ENCODE assay signal across 1 cellular context in the genomic region with DNA sequence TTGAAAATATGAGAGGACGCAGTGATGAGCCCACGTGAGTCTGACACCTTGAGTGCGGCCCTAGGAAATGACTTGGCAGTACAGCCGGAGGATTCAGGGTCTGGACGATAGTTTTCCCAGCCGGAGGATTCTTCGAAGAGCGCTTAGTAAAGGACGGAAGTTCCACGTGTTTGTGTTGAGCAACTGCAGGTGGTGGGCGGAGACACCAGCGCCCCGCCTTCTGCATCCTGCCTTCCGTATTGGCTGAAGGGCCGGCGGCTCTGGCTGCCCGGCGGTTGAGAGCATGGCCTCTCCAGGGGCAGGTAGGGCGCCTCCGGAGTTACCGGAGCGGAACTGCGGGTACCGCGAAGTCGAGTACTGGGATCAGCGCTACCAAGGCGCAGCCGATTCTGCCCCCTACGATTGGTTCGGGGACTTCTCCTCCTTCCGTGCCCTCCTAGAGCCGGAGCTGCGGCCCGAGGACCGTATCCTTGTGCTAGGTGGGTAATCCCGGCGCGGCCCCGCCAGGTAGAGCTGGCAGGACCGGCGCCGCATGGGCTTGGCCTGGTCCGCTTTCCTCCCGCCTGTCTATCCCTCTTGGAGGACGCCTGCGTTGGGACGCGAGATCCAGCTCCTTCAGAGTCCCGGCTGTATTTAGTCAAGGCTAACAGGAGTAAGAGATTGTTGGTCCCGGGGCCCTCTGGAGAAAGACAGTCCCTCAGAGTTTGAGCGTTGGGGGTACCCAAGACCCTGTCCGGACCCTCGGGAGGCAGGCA.
TF ChIP-seq lines count a peak whose summit lies in the region.

A gene (plus strand): TSS at position 261 of the 755 bp plus-strand sequence. CDS start 23 bp downstream, at position 284.

TF ChIP-seq in HepG2, 621 proteins besides CTCF, POLR2A, EP300 and RAD21 (continued from another document and continues in another):
- TF ChIP-seq, protein P1, sequence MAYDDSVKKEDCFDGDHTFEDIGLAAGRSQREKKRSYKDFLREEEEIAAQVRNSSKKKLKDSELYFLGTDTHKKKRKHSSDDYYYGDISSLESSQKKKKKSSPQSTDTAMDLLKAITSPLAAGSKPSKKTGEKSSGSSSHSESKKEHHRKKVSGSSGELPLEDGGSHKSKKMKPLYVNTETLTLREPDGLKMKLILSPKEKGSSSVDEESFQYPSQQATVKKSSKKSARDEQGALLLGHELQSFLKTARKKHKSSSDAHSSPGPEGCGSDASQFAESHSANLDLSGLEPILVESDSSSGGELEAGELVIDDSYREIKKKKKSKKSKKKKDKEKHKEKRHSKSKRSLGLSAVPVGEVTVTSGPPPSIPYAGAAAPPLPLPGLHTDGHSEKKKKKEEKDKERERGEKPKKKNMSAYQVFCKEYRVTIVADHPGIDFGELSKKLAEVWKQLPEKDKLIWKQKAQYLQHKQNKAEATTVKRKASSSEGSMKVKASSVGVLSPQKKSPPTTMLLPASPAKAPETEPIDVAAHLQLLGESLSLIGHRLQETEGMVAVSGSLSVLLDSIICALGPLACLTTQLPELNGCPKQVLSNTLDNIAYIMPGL (CRISPR knock-in tag; IDR thresholded peaks at IDR 0.05; ENCODE audit: borderline replicate concordance in 1 of 2, low read depth in 1 of 2): peak; percentile 91 to 94
- no peak for TF ChIP-seq KMT2B (CRISPR knock-in tag; IDR thresholded peaks at IDR 0.05)
- 0 out of 2 replicates have a peak, but pooled peaks have one; percentile 39 for TF ChIP-seq ZNF180 (CRISPR knock-in tag; IDR thresholded peaks at IDR 0.05; ENCODE audit: borderline replicate concordance, low read depth)
- no peak for TF ChIP-seq EED (CRISPR knock-in tag; IDR thresholded peaks at IDR 0.05)
- TF ChIP-seq, protein P2, sequence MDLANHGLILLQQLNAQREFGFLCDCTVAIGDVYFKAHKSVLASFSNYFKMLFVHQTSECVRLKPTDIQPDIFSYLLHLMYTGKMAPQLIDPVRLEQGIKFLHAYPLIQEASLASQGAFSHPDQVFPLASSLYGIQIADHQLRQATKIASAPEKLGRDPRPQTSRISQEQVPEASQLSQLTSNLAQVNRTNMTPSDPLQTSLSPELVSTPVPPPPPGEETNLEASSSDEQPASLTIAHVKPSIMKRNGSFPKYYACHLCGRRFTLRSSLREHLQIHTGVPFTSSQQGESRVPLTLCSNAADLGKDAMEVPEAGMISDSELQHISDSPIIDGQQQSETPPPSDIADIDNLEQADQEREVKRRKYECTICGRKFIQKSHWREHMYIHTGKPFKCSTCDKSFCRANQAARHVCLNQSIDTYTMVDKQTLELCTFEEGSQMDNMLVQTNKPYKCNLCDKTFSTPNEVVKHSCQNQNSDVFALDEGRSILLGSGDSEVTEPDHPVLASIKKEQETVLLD (CRISPR knock-in tag; IDR thresholded peaks at IDR 0.05; ENCODE audit: low read depth): peak; percentile 47; the same call in 1 of the 2 replicates
- TF ChIP-seq NCOA1 (CRISPR knock-in tag; IDR thresholded peaks at IDR 0.05): no peak
- TF ChIP-seq NFKBIZ (CRISPR knock-in tag; IDR thresholded peaks at IDR 0.05): no peak
- no peak for TF ChIP-seq SSRP1 (CRISPR knock-in tag; IDR thresholded peaks at IDR 0.05)
- TF ChIP-seq ZNF768 (CRISPR knock-in tag; IDR thresholded peaks at IDR 0.05): no peak
- TF ChIP-seq, protein P3, sequence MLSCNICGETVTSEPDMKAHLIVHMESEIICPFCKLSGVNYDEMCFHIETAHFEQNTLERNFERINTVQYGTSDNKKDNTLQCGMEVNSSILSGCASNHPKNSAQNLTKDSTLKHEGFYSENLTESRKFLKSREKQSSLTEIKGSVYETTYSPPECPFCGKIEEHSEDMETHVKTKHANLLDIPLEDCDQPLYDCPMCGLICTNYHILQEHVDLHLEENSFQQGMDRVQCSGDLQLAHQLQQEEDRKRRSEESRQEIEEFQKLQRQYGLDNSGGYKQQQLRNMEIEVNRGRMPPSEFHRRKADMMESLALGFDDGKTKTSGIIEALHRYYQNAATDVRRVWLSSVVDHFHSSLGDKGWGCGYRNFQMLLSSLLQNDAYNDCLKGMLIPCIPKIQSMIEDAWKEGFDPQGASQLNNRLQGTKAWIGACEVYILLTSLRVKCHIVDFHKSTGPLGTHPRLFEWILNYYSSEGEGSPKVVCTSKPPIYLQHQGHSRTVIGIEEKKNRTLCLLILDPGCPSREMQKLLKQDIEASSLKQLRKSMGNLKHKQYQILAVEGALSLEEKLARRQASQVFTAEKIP (CRISPR knock-in tag; IDR thresholded peaks at IDR 0.05; ENCODE audit: borderline replicate concordance): no peak
- TF ChIP-seq SP1 (IDR thresholded peaks at IDR 0.05): no peak
- peak; percentile 91 for TF ChIP-seq SP1 (CRISPR knock-in tag; IDR thresholded peaks at IDR 0.05)
- TF ChIP-seq, protein P4, sequence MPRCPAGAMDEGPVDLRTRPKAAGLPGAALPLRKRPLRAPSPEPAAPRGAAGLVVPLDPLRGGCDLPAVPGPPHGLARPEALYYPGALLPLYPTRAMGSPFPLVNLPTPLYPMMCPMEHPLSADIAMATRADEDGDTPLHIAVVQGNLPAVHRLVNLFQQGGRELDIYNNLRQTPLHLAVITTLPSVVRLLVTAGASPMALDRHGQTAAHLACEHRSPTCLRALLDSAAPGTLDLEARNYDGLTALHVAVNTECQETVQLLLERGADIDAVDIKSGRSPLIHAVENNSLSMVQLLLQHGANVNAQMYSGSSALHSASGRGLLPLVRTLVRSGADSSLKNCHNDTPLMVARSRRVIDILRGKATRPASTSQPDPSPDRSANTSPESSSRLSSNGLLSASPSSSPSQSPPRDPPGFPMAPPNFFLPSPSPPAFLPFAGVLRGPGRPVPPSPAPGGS (CRISPR knock-in tag; IDR thresholded peaks at IDR 0.05): no peak
- TF ChIP-seq, protein P5, sequence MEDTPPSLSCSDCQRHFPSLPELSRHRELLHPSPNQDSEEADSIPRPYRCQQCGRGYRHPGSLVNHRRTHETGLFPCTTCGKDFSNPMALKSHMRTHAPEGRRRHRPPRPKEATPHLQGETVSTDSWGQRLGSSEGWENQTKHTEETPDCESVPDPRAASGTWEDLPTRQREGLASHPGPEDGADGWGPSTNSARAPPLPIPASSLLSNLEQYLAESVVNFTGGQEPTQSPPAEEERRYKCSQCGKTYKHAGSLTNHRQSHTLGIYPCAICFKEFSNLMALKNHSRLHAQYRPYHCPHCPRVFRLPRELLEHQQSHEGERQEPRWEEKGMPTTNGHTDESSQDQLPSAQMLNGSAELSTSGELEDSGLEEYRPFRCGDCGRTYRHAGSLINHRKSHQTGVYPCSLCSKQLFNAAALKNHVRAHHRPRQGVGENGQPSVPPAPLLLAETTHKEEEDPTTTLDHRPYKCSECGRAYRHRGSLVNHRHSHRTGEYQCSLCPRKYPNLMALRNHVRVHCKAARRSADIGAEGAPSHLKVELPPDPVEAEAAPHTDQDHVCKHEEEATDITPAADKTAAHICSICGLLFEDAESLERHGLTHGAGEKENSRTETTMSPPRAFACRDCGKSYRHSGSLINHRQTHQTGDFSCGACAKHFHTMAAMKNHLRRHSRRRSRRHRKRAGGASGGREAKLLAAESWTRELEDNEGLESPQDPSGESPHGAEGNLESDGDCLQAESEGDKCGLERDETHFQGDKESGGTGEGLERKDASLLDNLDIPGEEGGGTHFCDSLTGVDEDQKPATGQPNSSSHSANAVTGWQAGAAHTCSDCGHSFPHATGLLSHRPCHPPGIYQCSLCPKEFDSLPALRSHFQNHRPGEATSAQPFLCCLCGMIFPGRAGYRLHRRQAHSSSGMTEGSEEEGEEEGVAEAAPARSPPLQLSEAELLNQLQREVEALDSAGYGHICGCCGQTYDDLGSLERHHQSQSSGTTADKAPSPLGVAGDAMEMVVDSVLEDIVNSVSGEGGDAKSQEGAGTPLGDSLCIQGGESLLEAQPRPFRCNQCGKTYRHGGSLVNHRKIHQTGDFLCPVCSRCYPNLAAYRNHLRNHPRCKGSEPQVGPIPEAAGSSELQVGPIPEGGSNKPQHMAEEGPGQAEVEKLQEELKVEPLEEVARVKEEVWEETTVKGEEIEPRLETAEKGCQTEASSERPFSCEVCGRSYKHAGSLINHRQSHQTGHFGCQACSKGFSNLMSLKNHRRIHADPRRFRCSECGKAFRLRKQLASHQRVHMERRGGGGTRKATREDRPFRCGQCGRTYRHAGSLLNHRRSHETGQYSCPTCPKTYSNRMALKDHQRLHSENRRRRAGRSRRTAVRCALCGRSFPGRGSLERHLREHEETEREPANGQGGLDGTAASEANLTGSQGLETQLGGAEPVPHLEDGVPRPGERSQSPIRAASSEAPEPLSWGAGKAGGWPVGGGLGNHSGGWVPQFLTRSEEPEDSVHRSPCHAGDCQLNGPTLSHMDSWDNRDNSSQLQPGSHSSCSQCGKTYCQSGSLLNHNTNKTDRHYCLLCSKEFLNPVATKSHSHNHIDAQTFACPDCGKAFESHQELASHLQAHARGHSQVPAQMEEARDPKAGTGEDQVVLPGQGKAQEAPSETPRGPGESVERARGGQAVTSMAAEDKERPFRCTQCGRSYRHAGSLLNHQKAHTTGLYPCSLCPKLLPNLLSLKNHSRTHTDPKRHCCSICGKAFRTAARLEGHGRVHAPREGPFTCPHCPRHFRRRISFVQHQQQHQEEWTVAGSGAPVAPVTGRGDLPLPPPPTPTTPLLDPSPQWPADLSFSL (CRISPR knock-in tag; IDR thresholded peaks at IDR 0.05): no peak
- no peak for TF ChIP-seq TCF7L2 (IDR thresholded peaks at IDR 0.05; ENCODE audit: low read depth, low read length)
- TF ChIP-seq CEBPG (CRISPR knock-in tag; IDR thresholded peaks at IDR 0.05): peak; percentile 97
- no peak for TF ChIP-seq U2AF1 (optimal IDR thresholded peaks at IDR 0.05; ENCODE audit: low read depth, low read length)
- no peak for TF ChIP-seq ZFP1 (CRISPR knock-in tag; IDR thresholded peaks at IDR 0.05)
- 0 out of 2 replicates have a peak, but pooled peaks have one; percentile 10 for TF ChIP-seq ZNF34 (CRISPR knock-in tag; IDR thresholded peaks at IDR 0.05; ENCODE audit: borderline replicate concordance)
- TF ChIP-seq ZIK1 (CRISPR knock-in tag; IDR thresholded peaks at IDR 0.05; ENCODE audit: borderline replicate concordance, low read depth): no peak
- TF ChIP-seq, protein P6, sequence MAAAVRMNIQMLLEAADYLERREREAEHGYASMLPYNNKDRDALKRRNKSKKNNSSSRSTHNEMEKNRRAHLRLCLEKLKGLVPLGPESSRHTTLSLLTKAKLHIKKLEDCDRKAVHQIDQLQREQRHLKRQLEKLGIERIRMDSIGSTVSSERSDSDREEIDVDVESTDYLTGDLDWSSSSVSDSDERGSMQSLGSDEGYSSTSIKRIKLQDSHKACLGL (CRISPR knock-in tag; IDR thresholded peaks at IDR 0.05): peak; percentile 53; the same call in 1 of the 2 replicates
- TF ChIP-seq HES4 (CRISPR knock-in tag; IDR thresholded peaks at IDR 0.05; ENCODE audit: borderline replicate concordance): no peak
- TF ChIP-seq, protein P7, sequence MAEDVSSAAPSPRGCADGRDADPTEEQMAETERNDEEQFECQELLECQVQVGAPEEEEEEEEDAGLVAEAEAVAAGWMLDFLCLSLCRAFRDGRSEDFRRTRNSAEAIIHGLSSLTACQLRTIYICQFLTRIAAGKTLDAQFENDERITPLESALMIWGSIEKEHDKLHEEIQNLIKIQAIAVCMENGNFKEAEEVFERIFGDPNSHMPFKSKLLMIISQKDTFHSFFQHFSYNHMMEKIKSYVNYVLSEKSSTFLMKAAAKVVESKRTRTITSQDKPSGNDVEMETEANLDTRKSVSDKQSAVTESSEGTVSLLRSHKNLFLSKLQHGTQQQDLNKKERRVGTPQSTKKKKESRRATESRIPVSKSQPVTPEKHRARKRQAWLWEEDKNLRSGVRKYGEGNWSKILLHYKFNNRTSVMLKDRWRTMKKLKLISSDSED (CRISPR knock-in tag; IDR thresholded peaks at IDR 0.05): no peak
- TF ChIP-seq, protein P8, sequence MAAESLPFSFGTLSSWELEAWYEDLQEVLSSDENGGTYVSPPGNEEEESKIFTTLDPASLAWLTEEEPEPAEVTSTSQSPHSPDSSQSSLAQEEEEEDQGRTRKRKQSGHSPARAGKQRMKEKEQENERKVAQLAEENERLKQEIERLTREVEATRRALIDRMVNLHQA (CRISPR knock-in tag; IDR thresholded peaks at IDR 0.05): no peak
- TF ChIP-seq ZNF790 (CRISPR knock-in tag; IDR thresholded peaks at IDR 0.05; ENCODE audit: borderline replicate concordance): no peak
- TF ChIP-seq, protein P9, sequence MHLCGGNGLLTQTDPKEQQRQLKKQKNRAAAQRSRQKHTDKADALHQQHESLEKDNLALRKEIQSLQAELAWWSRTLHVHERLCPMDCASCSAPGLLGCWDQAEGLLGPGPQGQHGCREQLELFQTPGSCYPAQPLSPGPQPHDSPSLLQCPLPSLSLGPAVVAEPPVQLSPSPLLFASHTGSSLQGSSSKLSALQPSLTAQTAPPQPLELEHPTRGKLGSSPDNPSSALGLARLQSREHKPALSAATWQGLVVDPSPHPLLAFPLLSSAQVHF (CRISPR knock-in tag; IDR thresholded peaks at IDR 0.05): no peak
- TF ChIP-seq, protein P10, sequence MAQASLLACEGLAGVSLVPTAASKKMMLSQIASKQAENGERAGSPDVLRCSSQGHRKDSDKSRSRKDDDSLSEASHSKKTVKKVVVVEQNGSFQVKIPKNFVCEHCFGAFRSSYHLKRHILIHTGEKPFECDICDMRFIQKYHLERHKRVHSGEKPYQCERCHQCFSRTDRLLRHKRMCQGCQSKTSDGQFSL (CRISPR knock-in tag; IDR thresholded peaks at IDR 0.05): no peak
- TF ChIP-seq, protein P11, sequence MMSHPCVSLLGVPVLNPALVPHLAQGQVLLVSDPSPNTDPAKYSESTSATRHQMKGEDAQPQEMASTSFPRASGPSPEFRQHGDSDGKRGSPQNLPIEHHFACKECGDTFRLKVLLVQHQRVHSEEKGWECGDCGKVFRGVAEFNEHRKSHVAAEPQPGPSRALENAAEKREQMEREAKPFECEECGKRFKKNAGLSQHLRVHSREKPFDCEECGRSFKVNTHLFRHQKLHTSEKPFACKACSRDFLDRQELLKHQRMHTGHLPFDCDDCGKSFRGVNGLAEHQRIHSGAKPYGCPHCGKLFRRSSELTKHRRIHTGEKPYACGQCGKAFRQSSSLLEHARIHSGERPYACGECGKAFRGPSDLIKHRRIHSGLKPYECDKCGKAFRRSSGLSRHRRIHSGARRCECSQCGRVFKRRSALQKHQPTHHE (CRISPR knock-in tag; IDR thresholded peaks at IDR 0.05; ENCODE audit: borderline replicate concordance): no peak
- TF ChIP-seq ZNF746 (CRISPR knock-in tag; IDR thresholded peaks at IDR 0.05): 0 out of 2 replicates have a peak, but pooled peaks have one; percentile 15
- no peak for TF ChIP-seq MED8 (CRISPR knock-in tag; IDR thresholded peaks at IDR 0.05; ENCODE audit: insufficient replicate concordance)
- peak in 1 of 2 experiments; percentile 43; a peak in 1 of 4 replicates for TF ChIP-seq KLF16 (CRISPR knock-in tag; IDR thresholded peaks at IDR 0.05)
- TF ChIP-seq ZNF781 (CRISPR knock-in tag; IDR thresholded peaks at IDR 0.05; ENCODE audit: borderline replicate concordance, not compliant biosample characterization): no peak
- no peak for TF ChIP-seq ZBTB21 (CRISPR knock-in tag; IDR thresholded peaks at IDR 0.05)
- TF ChIP-seq, protein P12, sequence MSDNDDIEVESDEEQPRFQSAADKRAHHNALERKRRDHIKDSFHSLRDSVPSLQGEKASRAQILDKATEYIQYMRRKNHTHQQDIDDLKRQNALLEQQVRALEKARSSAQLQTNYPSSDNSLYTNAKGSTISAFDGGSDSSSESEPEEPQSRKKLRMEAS (IDR thresholded peaks at IDR 0.05): peak; percentile 99
- 0 out of 2 replicates have a peak, but pooled peaks have one; percentile 5 for TF ChIP-seq HNF4A (CRISPR knock-in tag; IDR thresholded peaks at IDR 0.05)
- peak; percentile 99 for TF ChIP-seq HNRNPLL (IDR thresholded peaks at IDR 0.05; ENCODE audit: low read depth, low read length, poor library complexity, severe bottlenecking)
